1 cellular context compared by ENCODE assay signal in the genomic region with DNA sequence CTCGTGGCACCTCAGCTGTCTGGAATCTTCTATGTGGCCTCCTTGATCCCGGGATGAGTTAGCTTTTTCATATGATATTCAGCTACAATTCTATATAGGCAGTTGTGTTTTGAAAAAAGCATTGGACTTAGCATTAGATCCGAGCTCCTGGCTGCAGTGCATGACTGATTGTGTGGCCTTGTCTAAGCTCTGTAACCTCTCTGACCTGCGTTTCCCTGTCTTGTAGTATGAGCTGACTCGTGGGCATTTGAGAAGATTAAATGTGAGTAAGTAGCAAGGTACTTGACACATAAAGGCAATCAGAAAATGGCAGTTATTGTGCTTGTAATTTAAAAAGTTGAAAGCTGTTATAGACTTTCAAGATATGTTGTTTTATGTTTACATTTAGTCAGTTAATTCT.
TF ChIP-seq lines count a peak whose summit lies in the region.

No MANE protein-coding gene starts in this region.

TF ChIP-seq in HCT116, 20 proteins besides CTCF, POLR2A, EP300 and RAD21 (continued from another document):
- TF ChIP-seq ZNF274 (IDR thresholded peaks at IDR 0.05; ENCODE audit: low read depth, low read length) (no peak), SIN3A (IDR thresholded peaks at IDR 0.05; ENCODE audit: low read depth) (no peak), EZH2 (IDR thresholded peaks at IDR 0.05) (no peak), CEBPB (IDR thresholded peaks at IDR 0.05; ENCODE audit: low read depth) (no peak)
